In the genomic region with DNA sequence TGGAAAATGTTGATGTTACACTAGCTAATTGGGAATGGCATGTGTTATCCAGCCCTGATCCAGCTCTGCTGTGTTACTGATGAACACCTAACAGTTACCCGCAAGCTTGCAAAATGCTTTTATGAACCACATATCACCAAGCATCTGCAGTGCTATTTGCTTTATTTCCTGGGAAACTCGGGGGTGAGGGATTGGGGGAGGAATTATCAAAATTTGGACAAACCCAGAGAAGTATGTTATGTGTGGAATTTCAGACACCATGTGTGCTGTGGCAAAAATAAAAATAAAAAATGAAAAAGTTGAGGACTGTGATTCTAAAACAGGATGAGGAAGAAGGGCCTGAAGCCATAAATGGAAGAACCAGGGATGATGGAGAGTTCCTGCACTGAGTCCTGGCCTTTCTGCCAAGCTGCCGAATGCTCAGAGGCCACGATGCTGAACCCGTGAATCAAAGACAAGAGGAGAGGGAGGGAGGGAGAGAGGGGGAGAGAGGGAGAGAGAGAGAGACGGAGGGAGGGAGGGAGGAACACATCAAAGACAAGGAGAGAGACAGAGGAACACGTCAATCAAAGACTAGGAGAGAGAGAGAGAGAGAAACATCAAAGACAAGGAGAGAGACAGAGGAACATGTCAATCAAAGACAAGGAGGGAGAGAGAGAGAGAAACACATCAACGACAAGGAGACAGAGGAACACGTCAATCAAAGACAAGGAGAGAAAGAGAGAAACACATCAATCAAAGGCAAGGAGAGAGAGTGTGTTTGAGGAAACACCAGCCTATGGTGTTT, we compare ENCODE assay signal across 1 cellular context.
TF ChIP-seq lines count a peak whose summit lies in the region.

No MANE protein-coding gene starts in this region.

TF ChIP-seq in IMR-90, 13 proteins besides CTCF, POLR2A, EP300 and RAD21:
- TF ChIP-seq RFX5 (IDR thresholded peaks at IDR 0.05; ENCODE audit: low read depth, low read length) (no peak), SMC3 (IDR thresholded peaks at IDR 0.05; ENCODE audit: low read depth, low read length) (no peak), MXI1 (IDR thresholded peaks at IDR 0.05; ENCODE audit: borderline replicate concordance, low read depth, low read length) (no peak), FOS (IDR thresholded peaks at IDR 0.05; ENCODE audit: low read depth, low read length) (no peak), MAZ (IDR thresholded peaks at IDR 0.05; ENCODE audit: borderline replicate concordance, low read depth, low read length) (no peak), CHD1 (IDR thresholded peaks at IDR 0.05; ENCODE audit: low read depth, low read length) (no peak), BHLHE40 (IDR thresholded peaks at IDR 0.05; ENCODE audit: low read depth, low read length) (no peak)
- TF ChIP-seq, protein P1, sequence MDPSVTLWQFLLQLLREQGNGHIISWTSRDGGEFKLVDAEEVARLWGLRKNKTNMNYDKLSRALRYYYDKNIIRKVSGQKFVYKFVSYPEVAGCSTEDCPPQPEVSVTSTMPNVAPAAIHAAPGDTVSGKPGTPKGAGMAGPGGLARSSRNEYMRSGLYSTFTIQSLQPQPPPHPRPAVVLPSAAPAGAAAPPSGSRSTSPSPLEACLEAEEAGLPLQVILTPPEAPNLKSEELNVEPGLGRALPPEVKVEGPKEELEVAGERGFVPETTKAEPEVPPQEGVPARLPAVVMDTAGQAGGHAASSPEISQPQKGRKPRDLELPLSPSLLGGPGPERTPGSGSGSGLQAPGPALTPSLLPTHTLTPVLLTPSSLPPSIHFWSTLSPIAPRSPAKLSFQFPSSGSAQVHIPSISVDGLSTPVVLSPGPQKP (IDR thresholded peaks at IDR 0.05; ENCODE audit: borderline replicate concordance, low read depth, low read length): no peak
